ENCODE assay signal across 8 cellular contexts in the genomic region with DNA sequence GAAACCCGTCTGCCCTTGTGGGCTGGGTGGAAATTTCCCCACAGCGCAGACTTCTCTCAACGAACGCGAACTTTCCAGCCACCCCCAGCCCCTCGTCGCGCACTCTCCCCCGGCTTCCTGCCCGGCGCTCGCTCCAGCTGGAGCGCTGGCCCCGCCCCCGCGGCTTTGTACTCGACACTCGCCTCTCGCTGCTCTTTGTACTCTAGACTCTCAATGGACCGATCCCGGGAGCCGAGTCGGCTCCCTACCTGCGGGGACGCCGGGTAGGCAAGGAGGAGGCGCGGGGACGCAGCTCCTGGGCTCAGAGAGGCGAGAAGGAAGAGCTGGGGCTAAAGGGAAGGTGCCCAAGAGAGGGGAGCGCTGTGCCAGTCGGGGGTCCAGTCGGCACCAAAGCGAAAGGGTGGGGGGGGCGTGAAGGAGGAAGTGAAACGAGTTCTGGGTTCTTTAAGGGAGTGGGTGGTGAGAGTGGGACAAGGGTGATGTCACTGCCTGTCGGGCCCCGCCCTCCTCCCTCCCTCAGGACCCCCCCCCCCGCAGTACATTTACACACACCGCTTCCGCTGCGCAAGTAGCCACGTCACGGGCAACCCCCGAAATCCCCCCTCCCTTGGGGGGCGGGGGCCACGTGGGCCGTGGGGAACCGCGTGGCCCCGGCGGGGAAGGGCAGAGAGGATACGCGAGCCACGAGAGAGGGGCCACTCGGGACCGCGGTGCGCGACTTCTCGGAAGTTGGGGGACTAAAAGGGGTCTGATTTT. TPM values are rescaled to one million over a fixed set of nuclear protein-coding genes. Genes with fewer than 3 reads are reported as not detected.
DNase-seq lines count a peak whose midpoint lies in the region; ATAC-seq, FAIRE-seq and TF ChIP-seq lines count a peak whose summit lies in the region.

No MANE protein-coding gene starts in this region.

- CTCF ChIA-PET in HepG2 (lab: Yijun Ruan, JAX; ENCODE audit: low intra/inter-chr PET ratio, low total read pairs): no interaction called here

- ATAC-seq in HG03280 (IDR thresholded peaks at IDR 0.05; ENCODE audit: unreplicated experiment): peak; percentile 36
- peak; percentile 50 for ATAC-seq in HepG2
- no peak for ATAC-seq in HG03108 (IDR thresholded peaks at IDR 0.05; ENCODE audit: unreplicated experiment)

- no peak for FAIRE-seq in HepG2 (lab: Jason Lieb, UNC)

- H2AFZ ChIP-seq in HepG2 (ENCODE audit: low read length): no peak overlapping the region

- H3K27ac ChIP-seq in HepG2 (ENCODE audit: extremely low read length, insufficient read depth, low read length): peak overlapping the region; percentile 97

- TF ChIP-seq POLR2A in GM15510 (IDR thresholded peaks at IDR 0.05; ENCODE audit: borderline replicate concordance, extremely low read depth, insufficient read length) (peak; percentile 56), HepG2 (IDR thresholded peaks at IDR 0.05; ENCODE audit: insufficient read depth in 1 of 2, low read depth in 2 of 2, low read length in 2 of 2) (peak; percentile 58 to 69; a peak in 3 of 4 replicates)

- H3K4me1 ChIP-seq in HepG2 (ENCODE audit: insufficient read depth, low read length): peaks cover 36% of the 10 kb centered on the region

- intact Hi-C loops in HepG2 (cut with micrococcal nuclease; ENCODE audit: unreplicated experiment): loop anchor here (5.0 kb wide), 1 partner anchor 199 kb away; no protein-coding TSS in a partner anchor

- H3K79me2 ChIP-seq in HepG2 (ENCODE audit: insufficient read depth, low read length): peaks cover 50% of the 10 kb centered on the region

- TF ChIP-seq RAD21 in HepG2 (CRISPR knock-in tag; IDR thresholded peaks at IDR 0.05): peak; percentile 50

- H4K20me1 ChIP-seq in HepG2 (ENCODE audit: insufficient read depth, low read length): peaks cover 26% of the 10 kb centered on the region

- BruUV-seq in HepG2 (replicated peaks; lab: Mats Ljungman, UMichigan): no TSS peak

- peaks cover 0 to 3% of the 10 kb centered on the region in 2 experiments; a peak in 1 of 5 replicates for H3K27me3 ChIP-seq in HepG2 (ENCODE audit: control insufficient read depth in 1 of 2, insufficient read depth in 2 of 2, low read length in 2 of 2)

- TF ChIP-seq CTCF in HepG2 (CRISPR knock-in tag; IDR thresholded peaks at IDR 0.05): no peak

- POLR2A ChIA-PET in HepG2 (lab: Yijun Ruan, JAX): interaction anchor here (1.3 to 6.4 kb wide), 6 partner anchors 10 to 440 kb away, joined by 3 to 159 read pairs (median 6); a partner anchor contains a TSS

- H3K9ac ChIP-seq in HepG2 (ENCODE audit: insufficient read depth, low read depth, low read length): peak overlapping the region; percentile 96

- H3K4me3 ChIP-seq in HepG2 (replicated peaks in 1 of 3; ENCODE audit: insufficient read depth in 1 of 3, low read depth in 2 of 3, low read length in 3 of 3): peak overlapping the region; percentile 83 to 95 (median 86)

- in situ Hi-C loops in HepG2 (cut with HindIII; ENCODE audit: extremely low pct_ligation_motif_present, low pct_unique_long_range_greater_than_20kb): loop anchor here (10.0 kb wide), 1 partner anchor 269 kb away; a partner anchor contains a TSS

- DNase-seq in NCI-H748 treated with DMSO at 0.1 percent for 48 hours (lab: John Stamatoyannopoulos, UW) (peak; percentile 83), dermis blood vessel endothelial cell (peak; percentile 92), HepG2 (ENCODE audit: low spot score) (peak; percentile 85)
- DNase-seq in activated CD4-positive, alpha-beta T cell treated with anti-CD3 and anti-CD28 coated beads, Interleukin-2, amount 50 U/mL, for 48 hours: peak; percentile 87 to 91
- peak; percentile 92 for DNase-seq in stimulated activated CD4-positive, alpha-beta T cell treated with anti-CD3 and anti-CD28 coated beads, Interleukin-2, amount 100 ng/mL, for 4 hours (ENCODE audit: low read depth)

- peak overlapping the region; percentile 99 for H3K4me2 ChIP-seq in HepG2 (ENCODE audit: low read depth, low read length)

- 0 out of 4 replicates have a peak, but pooled peaks of 1 of the 2 experiments have one; percentile 37 for TF ChIP-seq EP300 in HepG2 (IDR thresholded peaks at IDR 0.05; ENCODE audit: low read depth in 2 of 2, low read length in 2 of 2)
- peak; percentile 19; the same call in 1 of the 2 replicates for TF ChIP-seq EP300 in HepG2 (CRISPR knock-in tag; IDR thresholded peaks at IDR 0.05; ENCODE audit: borderline replicate concordance)

- H3K36me3 ChIP-seq in HepG2 (replicated peaks in 1 of 2; ENCODE audit: control insufficient read depth in 1 of 2, insufficient read depth in 2 of 2, low read length in 2 of 2): peaks cover 19 to 22% of the 10 kb centered on the region in 2 experiments; a peak in 4 of 5 replicates

- H3K9me3 ChIP-seq in HepG2 (ENCODE audit: low read length): no peaks in the 10 kb centered on the region

- 1% methylated on average over 49 of the region's 61 CpGs for WGBS in HepG2 (ENCODE audit: low lambda C conversion rate)

RNA-seq across cellular contexts. Expression of a gene that starts 9.7 kb away (rescaled TPM):
- 7.6 and 10.6 TPM in 2 replicates for total RNA-seq in dermis blood vessel endothelial cell
- 2.1 and 2.2 TPM in 2 replicates for total RNA-seq in HepG2 (2016; rRNA removed; fragmentation: Illumina TruSeq; extraction: Trizol)
- 0.30 and 1.9 TPM in 2 replicates for total RNA-seq in HepG2 (2016; cell fraction: cytosol; rRNA removed; fragmentation: Illumina TruSeq; extraction: Trizol; ENCODE audit: low read depth)
- total RNA-seq in HepG2 (2016; cell fraction: insoluble cytoplasmic fraction; rRNA removed; fragmentation: Illumina TruSeq; extraction: Trizol): 1.3 and 1.6 TPM in 2 replicates
- total RNA-seq in HepG2 (2016; cell fraction: membrane; rRNA removed; fragmentation: Illumina TruSeq; extraction: Trizol): 1.7 and 3.1 TPM in 2 replicates
- 5.8 and 6.2 TPM in 2 replicates for total RNA-seq in HepG2 (2016; cell fraction: nucleus; rRNA removed; fragmentation: Illumina TruSeq; extraction: Trizol)
- 1.3 and 1.9 TPM in 2 replicates for polyA plus RNA-seq in HepG2 (2011; rRNA removed)
- 0.42 and 0.82 TPM in 2 replicates for polyA plus RNA-seq in HepG2 (2011; cell fraction: cytosol; rRNA removed)
- polyA plus RNA-seq in HepG2 (2011; cell fraction: nucleus; rRNA removed): 18.1 and 23.2 TPM in 2 replicates
- polyA plus RNA-seq in HepG2 (2012): 8.4 and 13.6 TPM in 2 replicates
- 0.37 and 0.83 TPM in 2 replicates for polyA plus RNA-seq in HepG2 (2016; cell fraction: cytosol; fragmentation: Illumina TruSeq; extraction: Trizol; ENCODE audit: low read depth)
- 2.4 and 4.0 TPM in 2 replicates for polyA plus RNA-seq in HepG2 (2016; cell fraction: insoluble cytoplasmic fraction; fragmentation: Illumina TruSeq; extraction: Trizol; ENCODE audit: low read depth)
- polyA plus RNA-seq in HepG2 (2016; cell fraction: membrane; fragmentation: Illumina TruSeq; extraction: Trizol; ENCODE audit: low read depth): 0.80 and 1.7 TPM in 2 replicates
- polyA plus RNA-seq in HepG2 (2016; cell fraction: nucleus; fragmentation: Illumina TruSeq; extraction: Trizol; ENCODE audit: insufficient read depth, low read depth): 21.8 and 22.9 TPM in 2 replicates
- 3.6 and 8.2 TPM in 2 replicates for polyA minus RNA-seq in HepG2 (2011; rRNA and poly(A)+ RNA removed; ENCODE audit: low replicate concordance)
- polyA minus RNA-seq in HepG2 (2011; cell fraction: cytosol; rRNA and poly(A)+ RNA removed): 2.2 and 3.8 TPM in 2 replicates
- polyA minus RNA-seq in HepG2 (2011; cell fraction: nucleus; rRNA and poly(A)+ RNA removed): 18.7 and 21.1 TPM in 2 replicates

RNA-seq across cellular contexts. Expression of a gene that starts 11.2 kb away (rescaled TPM):
- total RNA-seq in dermis blood vessel endothelial cell (50.9 and 111 TPM in 2 replicates), HepG2 (2016; rRNA removed; fragmentation: Illumina TruSeq; extraction: Trizol) (0.31 TPM in 1 of 2 replicates, not detected in the other)
- not detected in 2 replicates for total RNA-seq in HepG2 (2016; cell fraction: cytosol; rRNA removed; fragmentation: Illumina TruSeq; extraction: Trizol; ENCODE audit: low read depth)
- 0.19 TPM in 1 of 2 replicates, not detected in the other for total RNA-seq in HepG2 (2016; cell fraction: insoluble cytoplasmic fraction; rRNA removed; fragmentation: Illumina TruSeq; extraction: Trizol)
- not detected in 2 replicates for total RNA-seq in HepG2 (2016; cell fraction: membrane; rRNA removed; fragmentation: Illumina TruSeq; extraction: Trizol)
- 1.1 TPM in 1 of 2 replicates, not detected in the other for total RNA-seq in HepG2 (2016; cell fraction: nucleus; rRNA removed; fragmentation: Illumina TruSeq; extraction: Trizol)
- polyA plus RNA-seq in HepG2 (2011; rRNA removed): 0.66 and 0.84 TPM in 2 replicates
- polyA plus RNA-seq in HepG2 (2011; cell fraction: cytosol; rRNA removed): 0.08 and 0.43 TPM in 2 replicates
- 7.3 and 9.6 TPM in 2 replicates for polyA plus RNA-seq in HepG2 (2011; cell fraction: nucleus; rRNA removed)
- 0.51 and 1.9 TPM in 2 replicates for polyA plus RNA-seq in HepG2 (2012)
- 0.26 and 0.33 TPM in 2 replicates for polyA plus RNA-seq in HepG2 (2016; cell fraction: cytosol; fragmentation: Illumina TruSeq; extraction: Trizol; ENCODE audit: low read depth)
- polyA plus RNA-seq in HepG2 (2016; cell fraction: insoluble cytoplasmic fraction; fragmentation: Illumina TruSeq; extraction: Trizol; ENCODE audit: low read depth): 0.28 and 0.30 TPM in 2 replicates
- 0.23 and 0.27 TPM in 2 replicates for polyA plus RNA-seq in HepG2 (2016; cell fraction: membrane; fragmentation: Illumina TruSeq; extraction: Trizol; ENCODE audit: low read depth)
- 4.6 and 6.5 TPM in 2 replicates for polyA plus RNA-seq in HepG2 (2016; cell fraction: nucleus; fragmentation: Illumina TruSeq; extraction: Trizol; ENCODE audit: insufficient read depth, low read depth)
- polyA minus RNA-seq in HepG2 (2011; rRNA and poly(A)+ RNA removed; ENCODE audit: low replicate concordance): 0.36 TPM in 1 of 2 replicates, not detected in the other
- polyA minus RNA-seq in HepG2 (2011; cell fraction: cytosol; rRNA and poly(A)+ RNA removed): not detected in 2 replicates
- polyA minus RNA-seq in HepG2 (2011; cell fraction: nucleus; rRNA and poly(A)+ RNA removed): 1.3 and 2.7 TPM in 2 replicates

RNA-seq across cellular contexts. Expression of a gene that starts 13.6 kb away (rescaled TPM):
- total RNA-seq in dermis blood vessel endothelial cell (63.2 and 129 TPM in 2 replicates), HepG2 (2016; rRNA removed; fragmentation: Illumina TruSeq; extraction: Trizol) (91.6 and 105 TPM in 2 replicates)
- total RNA-seq in HepG2 (2016; cell fraction: cytosol; rRNA removed; fragmentation: Illumina TruSeq; extraction: Trizol; ENCODE audit: low read depth): 62.3 and 74.3 TPM in 2 replicates
- 94.6 and 120 TPM in 2 replicates for total RNA-seq in HepG2 (2016; cell fraction: insoluble cytoplasmic fraction; rRNA removed; fragmentation: Illumina TruSeq; extraction: Trizol)
- total RNA-seq in HepG2 (2016; cell fraction: membrane; rRNA removed; fragmentation: Illumina TruSeq; extraction: Trizol): 54.2 and 67.7 TPM in 2 replicates
- total RNA-seq in HepG2 (2016; cell fraction: nucleus; rRNA removed; fragmentation: Illumina TruSeq; extraction: Trizol): 37.3 and 42.0 TPM in 2 replicates
- polyA plus RNA-seq in HepG2 (2011; rRNA removed): 43.9 and 46.9 TPM in 2 replicates
- polyA plus RNA-seq in HepG2 (2011; cell fraction: cytosol; rRNA removed): 35.2 and 66.3 TPM in 2 replicates
- polyA plus RNA-seq in HepG2 (2011; cell fraction: nucleus; rRNA removed): 36.8 and 49.2 TPM in 2 replicates
- polyA plus RNA-seq in HepG2 (2012): 19.2 and 22.5 TPM in 2 replicates
- polyA plus RNA-seq in HepG2 (2016; cell fraction: cytosol; fragmentation: Illumina TruSeq; extraction: Trizol; ENCODE audit: low read depth): 53.8 and 75.0 TPM in 2 replicates
- polyA plus RNA-seq in HepG2 (2016; cell fraction: insoluble cytoplasmic fraction; fragmentation: Illumina TruSeq; extraction: Trizol; ENCODE audit: low read depth): 69.5 and 79.8 TPM in 2 replicates
- polyA plus RNA-seq in HepG2 (2016; cell fraction: membrane; fragmentation: Illumina TruSeq; extraction: Trizol; ENCODE audit: low read depth): 39.8 and 49.0 TPM in 2 replicates
- polyA plus RNA-seq in HepG2 (2016; cell fraction: nucleus; fragmentation: Illumina TruSeq; extraction: Trizol; ENCODE audit: insufficient read depth, low read depth): 46.6 and 50.5 TPM in 2 replicates
- polyA minus RNA-seq in HepG2 (2011; rRNA and poly(A)+ RNA removed; ENCODE audit: low replicate concordance): 21.5 and 58.0 TPM in 2 replicates
- polyA minus RNA-seq in HepG2 (2011; cell fraction: cytosol; rRNA and poly(A)+ RNA removed): 35.5 and 51.8 TPM in 2 replicates
- polyA minus RNA-seq in HepG2 (2011; cell fraction: nucleus; rRNA and poly(A)+ RNA removed): 13.3 and 23.4 TPM in 2 replicates

RNA-seq across cellular contexts. Expression of a gene that starts 14.1 kb away (rescaled TPM):
- total RNA-seq in dermis blood vessel endothelial cell (15.1 and 17.9 TPM in 2 replicates), HepG2 (2016; rRNA removed; fragmentation: Illumina TruSeq; extraction: Trizol) (17.0 and 21.4 TPM in 2 replicates)
- 1.1 TPM in 2 replicates for total RNA-seq in HepG2 (2016; cell fraction: cytosol; rRNA removed; fragmentation: Illumina TruSeq; extraction: Trizol; ENCODE audit: low read depth)
- 16.9 and 20.4 TPM in 2 replicates for total RNA-seq in HepG2 (2016; cell fraction: insoluble cytoplasmic fraction; rRNA removed; fragmentation: Illumina TruSeq; extraction: Trizol)
- total RNA-seq in HepG2 (2016; cell fraction: membrane; rRNA removed; fragmentation: Illumina TruSeq; extraction: Trizol): 9.5 and 12.3 TPM in 2 replicates
- total RNA-seq in HepG2 (2016; cell fraction: nucleus; rRNA removed; fragmentation: Illumina TruSeq; extraction: Trizol): 9.1 and 10.0 TPM in 2 replicates
- 7.9 and 8.9 TPM in 2 replicates for polyA plus RNA-seq in HepG2 (2011; rRNA removed)
- 7.7 and 8.1 TPM in 2 replicates for polyA plus RNA-seq in HepG2 (2011; cell fraction: cytosol; rRNA removed)
- polyA plus RNA-seq in HepG2 (2011; cell fraction: nucleus; rRNA removed): 7.1 and 7.3 TPM in 2 replicates
- polyA plus RNA-seq in HepG2 (2012): 5.1 and 7.4 TPM in 2 replicates
- polyA plus RNA-seq in HepG2 (2016; cell fraction: cytosol; fragmentation: Illumina TruSeq; extraction: Trizol; ENCODE audit: low read depth): 1.4 and 1.9 TPM in 2 replicates
- 20.6 and 21.0 TPM in 2 replicates for polyA plus RNA-seq in HepG2 (2016; cell fraction: insoluble cytoplasmic fraction; fragmentation: Illumina TruSeq; extraction: Trizol; ENCODE audit: low read depth)
- 6.2 and 7.1 TPM in 2 replicates for polyA plus RNA-seq in HepG2 (2016; cell fraction: membrane; fragmentation: Illumina TruSeq; extraction: Trizol; ENCODE audit: low read depth)
- polyA plus RNA-seq in HepG2 (2016; cell fraction: nucleus; fragmentation: Illumina TruSeq; extraction: Trizol; ENCODE audit: insufficient read depth, low read depth): 14.1 and 14.8 TPM in 2 replicates
- 9.3 and 30.2 TPM in 2 replicates for polyA minus RNA-seq in HepG2 (2011; rRNA and poly(A)+ RNA removed; ENCODE audit: low replicate concordance)
- 4.3 and 5.6 TPM in 2 replicates for polyA minus RNA-seq in HepG2 (2011; cell fraction: cytosol; rRNA and poly(A)+ RNA removed)
- polyA minus RNA-seq in HepG2 (2011; cell fraction: nucleus; rRNA and poly(A)+ RNA removed): 4.2 and 6.0 TPM in 2 replicates

RNA-seq across cellular contexts. Expression of a gene that starts 44.9 kb away (rescaled TPM):
- 108 and 132 TPM in 2 replicates for total RNA-seq in dermis blood vessel endothelial cell
- total RNA-seq in HepG2 (2016; rRNA removed; fragmentation: Illumina TruSeq; extraction: Trizol): 3.3 and 3.7 TPM in 2 replicates
- total RNA-seq in HepG2 (2016; cell fraction: cytosol; rRNA removed; fragmentation: Illumina TruSeq; extraction: Trizol; ENCODE audit: low read depth): 0.20 and 0.53 TPM in 2 replicates
- 1.6 and 3.6 TPM in 2 replicates for total RNA-seq in HepG2 (2016; cell fraction: insoluble cytoplasmic fraction; rRNA removed; fragmentation: Illumina TruSeq; extraction: Trizol)
- total RNA-seq in HepG2 (2016; cell fraction: membrane; rRNA removed; fragmentation: Illumina TruSeq; extraction: Trizol): 1.1 and 3.2 TPM in 2 replicates
- total RNA-seq in HepG2 (2016; cell fraction: nucleus; rRNA removed; fragmentation: Illumina TruSeq; extraction: Trizol): 4.7 and 9.3 TPM in 2 replicates
- polyA plus RNA-seq in HepG2 (2011; rRNA removed): 2.7 and 3.3 TPM in 2 replicates
- 1.8 and 1.9 TPM in 2 replicates for polyA plus RNA-seq in HepG2 (2011; cell fraction: cytosol; rRNA removed)
- polyA plus RNA-seq in HepG2 (2011; cell fraction: nucleus; rRNA removed): 21.5 and 21.6 TPM in 2 replicates
- polyA plus RNA-seq in HepG2 (2012): 6.4 and 10.0 TPM in 2 replicates
- 0.57 and 0.75 TPM in 2 replicates for polyA plus RNA-seq in HepG2 (2016; cell fraction: cytosol; fragmentation: Illumina TruSeq; extraction: Trizol; ENCODE audit: low read depth)
- polyA plus RNA-seq in HepG2 (2016; cell fraction: insoluble cytoplasmic fraction; fragmentation: Illumina TruSeq; extraction: Trizol; ENCODE audit: low read depth): 1.8 and 5.2 TPM in 2 replicates
- polyA plus RNA-seq in HepG2 (2016; cell fraction: membrane; fragmentation: Illumina TruSeq; extraction: Trizol; ENCODE audit: low read depth): 1.1 and 1.3 TPM in 2 replicates
- polyA plus RNA-seq in HepG2 (2016; cell fraction: nucleus; fragmentation: Illumina TruSeq; extraction: Trizol; ENCODE audit: insufficient read depth, low read depth): 15.5 and 16.4 TPM in 2 replicates
- 8.0 and 73.1 TPM in 2 replicates for polyA minus RNA-seq in HepG2 (2011; rRNA and poly(A)+ RNA removed; ENCODE audit: low replicate concordance)
- polyA minus RNA-seq in HepG2 (2011; cell fraction: cytosol; rRNA and poly(A)+ RNA removed): 3.3 and 3.9 TPM in 2 replicates
- 9.1 and 12.4 TPM in 2 replicates for polyA minus RNA-seq in HepG2 (2011; cell fraction: nucleus; rRNA and poly(A)+ RNA removed)

Comparison
In these comparisons a context has a peak if more than half of its experiments do, and no peak if none do; other contexts are left out.
1. RNA of a gene that starts 11.2 kb away (total RNA-seq): 50.9 to 111 TPM in dermis blood vessel endothelial cell; 0.19 to 1.1 TPM in HepG2; every median in the first group is over 10 times any median in the second.
2. Peak in every context shown above with its lines, with median percentiles within 50 percentile points of each other: DNase-seq.